Comparison of ENCODE assay signal across 8 cellular contexts in the genomic region with DNA sequence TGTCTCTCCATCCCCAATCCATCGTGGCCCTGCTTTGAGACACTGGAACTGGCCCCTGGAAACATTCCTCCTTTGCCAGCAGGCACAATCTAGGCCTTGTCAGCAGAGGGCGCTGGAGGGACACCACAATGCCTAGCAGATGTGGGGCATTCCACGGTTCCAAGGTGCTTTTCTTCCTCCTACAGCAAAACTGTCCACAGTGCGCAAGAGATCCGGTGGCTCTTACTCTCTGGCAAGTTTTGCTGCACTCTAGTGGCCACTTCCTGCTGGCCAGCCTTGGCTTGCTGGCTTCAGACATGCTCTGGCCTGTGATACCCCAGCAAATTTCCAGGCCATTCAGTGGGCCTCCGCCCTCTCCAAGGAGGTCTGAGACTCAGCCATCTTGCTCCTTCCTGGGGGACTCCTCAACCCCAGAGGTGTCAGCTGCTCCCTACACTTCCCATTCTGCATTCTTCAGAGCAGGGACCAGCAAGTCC. TPM values are rescaled to one million over a fixed set of nuclear protein-coding genes. Genes with fewer than 3 reads are reported as not detected.
A peak's percentile ranks its signal among the peaks of the same experiment; 100 is the strongest.
DNase-seq lines count a peak whose midpoint lies in the region; ATAC-seq, FAIRE-seq and TF ChIP-seq lines count a peak whose summit lies in the region.

No MANE protein-coding gene starts in this region.

- FAIRE-seq in bronchial epithelial cell (lab: Jason Lieb, UNC): peak; percentile 99

- H3K36me3 ChIP-seq in bronchial epithelial cell (ENCODE audit: control insufficient read depth, insufficient read depth, low read length): peaks cover 44% of the 10 kb centered on the region

- DNase-seq in CMK (ENCODE audit: low read depth) (peak; percentile 92), NCI-H345 treated with DMSO at 0.1 percent for 48 hours (lab: John Stamatoyannopoulos, UW; ENCODE audit: unreplicated experiment) (peak; percentile 51), bronchial epithelial cell (ENCODE audit: low read depth) (peak; percentile 96), inferior parietal cortex (ENCODE audit: extremely low spot score) (peak; percentile 89)
- DNase-seq in stimulated activated CD4-positive, alpha-beta T cell treated with anti-CD3 and anti-CD28 coated beads, Interleukin-15, amount 100 ng/mL, for 48 hours (ENCODE audit: low read depth in 2 of 2): peak; percentile 68 to 77

- no peaks in the 10 kb centered on the region for H3K27me3 ChIP-seq in bronchial epithelial cell (ENCODE audit: control insufficient read depth, insufficient read depth, low read length)

- peak; percentile 98 for TF ChIP-seq CTCF in WI38 (IDR thresholded peaks at IDR 0.05; ENCODE audit: low read depth, low read length)
- TF ChIP-seq CTCF in bronchial epithelial cell (IDR thresholded peaks at IDR 0.05; ENCODE audit: insufficient read depth, low read length, severe bottlenecking): peak; percentile 99

- H3K4me3 ChIP-seq in WI38 (ENCODE audit: low read depth, low read length) (no peak overlapping the region), bronchial epithelial cell (ENCODE audit: low read depth, low read length) (no peak overlapping the region)

- ATAC-seq in HG02798 (IDR thresholded peaks at IDR 0.05; ENCODE audit: poor library complexity, unreplicated experiment) (peak; percentile 67), HG02884 (IDR thresholded peaks at IDR 0.05; ENCODE audit: unreplicated experiment) (no peak)

RNA-seq across cellular contexts. Expression of a gene that starts 17.1 kb away (rescaled TPM):
- 13.4 and 15.7 TPM in 2 replicates for total RNA-seq in bronchial epithelial cell

RNA-seq across cellular contexts. Expression of a gene that starts 34.2 kb away (rescaled TPM):
- 38.7 and 67.3 TPM in 2 replicates for total RNA-seq in bronchial epithelial cell

RNA-seq across cellular contexts. Expression of a gene that starts 56.3 kb away (rescaled TPM):
- 173 and 246 TPM in 2 replicates for total RNA-seq in bronchial epithelial cell
